Comparison of ENCODE assay signal across 8 cellular contexts in the genomic region with DNA sequence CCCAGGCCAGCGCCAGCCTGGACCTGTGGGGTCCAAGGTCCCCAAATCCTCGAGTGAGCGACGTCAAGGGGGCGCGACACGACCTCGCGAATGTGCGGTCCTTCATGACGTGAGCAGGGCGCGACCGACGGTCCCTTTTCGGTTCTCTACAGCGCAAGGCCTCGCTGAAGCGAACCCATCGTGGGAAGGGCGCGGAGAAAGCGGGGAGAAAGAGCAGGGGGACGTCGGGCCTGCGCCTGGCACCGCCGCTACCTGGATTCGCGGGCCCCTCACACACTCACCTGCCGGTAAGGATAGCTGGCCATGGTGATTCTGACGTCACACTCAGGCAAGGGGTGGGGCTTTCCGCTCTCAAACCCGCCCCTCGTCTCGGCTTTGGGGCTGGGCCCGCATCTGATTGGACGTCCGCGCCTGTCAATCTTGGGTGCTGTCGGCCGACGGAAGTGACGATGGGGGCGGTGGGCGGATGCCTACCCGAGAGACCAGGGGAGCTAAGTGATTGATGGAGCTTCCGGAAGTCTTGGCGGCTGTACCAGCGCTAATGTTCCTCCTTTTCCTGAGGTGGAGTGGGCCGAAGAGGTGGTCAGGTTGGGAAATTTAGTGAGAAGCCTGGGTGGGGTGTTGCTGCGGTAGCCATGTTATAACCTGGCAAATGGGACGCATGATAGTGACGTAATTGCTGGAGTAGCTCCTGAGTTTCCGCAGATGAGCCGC. TPM values are rescaled to one million over a fixed set of nuclear protein-coding genes. Genes with fewer than 3 reads are reported as not detected.
A peak's percentile ranks its signal among the peaks of the same experiment; 100 is the strongest.
DNase-seq lines count a peak whose midpoint lies in the region; ATAC-seq, FAIRE-seq and TF ChIP-seq lines count a peak whose summit lies in the region.

A gene with protein sequence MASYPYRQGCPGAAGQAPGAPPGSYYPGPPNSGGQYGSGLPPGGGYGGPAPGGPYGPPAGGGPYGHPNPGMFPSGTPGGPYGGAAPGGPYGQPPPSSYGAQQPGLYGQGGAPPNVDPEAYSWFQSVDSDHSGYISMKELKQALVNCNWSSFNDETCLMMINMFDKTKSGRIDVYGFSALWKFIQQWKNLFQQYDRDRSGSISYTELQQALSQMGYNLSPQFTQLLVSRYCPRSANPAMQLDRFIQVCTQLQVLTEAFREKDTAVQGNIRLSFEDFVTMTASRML (minus strand): TSS at position 317 of the 714 bp plus-strand sequence. CDS start 12 bp downstream, at position 305.

- H3K4me3 ChIP-seq in ascending aorta (peak within 1 kb of the TSS; percentile 78 to 85), right atrium auricular region (peak within 1 kb of the TSS; percentile 86 to 99), psoas muscle (peak within 1 kb of the TSS; percentile 97)

- peaks cover 21% of the 10 kb centered on the region for H3K4me1 Mint-ChIP-seq in T-helper 2 cell treated with Interferon-gamma antibody and Interleukin-4, amounts not matched to agents 5 μg/mL and 100 μg/mL, for 36 hours (ENCODE audit: low read depth)

- no peaks in the 10 kb centered on the region for H3K36me3 Mint-ChIP-seq in T-helper 2 cell treated with Interferon-gamma antibody and Interleukin-4, amounts not matched to agents 5 μg/mL and 100 μg/mL, for 36 hours (ENCODE audit: low read depth)

- intact Hi-C loops in ascending aorta (cut with DNase I) = loop anchor here (1.0 to 5.0 kb wide), 5 partner anchors 17 to 293 kb away; a partner anchor contains a TSS
- intact Hi-C loops in psoas muscle (cut with DNase I) = no loop called here

- peak within 1 kb of the TSS; percentile 95 to 97 for H3K27ac ChIP-seq in ascending aorta
- H3K27ac ChIP-seq in right atrium auricular region = peak within 1 kb of the TSS; percentile 99
- H3K27ac ChIP-seq in psoas muscle = peak within 1 kb of the TSS; percentile 100

- H3K9me3 ChIP-seq in ascending aorta (no peaks in the 10 kb centered on the region), right atrium auricular region (no peaks in the 10 kb centered on the region), psoas muscle (no peaks in the 10 kb centered on the region)

- 0 to 1% (median 1%) methylated on average over 55 to 56 of the region's 56 CpGs for WGBS in psoas muscle, 3 donors

- H3K9me3 Mint-ChIP-seq in T-helper 2 cell treated with Interferon-gamma antibody and Interleukin-4, amounts not matched to agents 5 μg/mL and 100 μg/mL, for 36 hours = no peaks in the 10 kb centered on the region

- H3K4me1 ChIP-seq in ascending aorta (peaks cover 10 to 53% of the 10 kb centered on the region in 2 donors), right atrium auricular region (peaks cover 0 to 64% of the 10 kb centered on the region in 2 donors), psoas muscle (peaks cover 51% of the 10 kb centered on the region)

- H3K27ac Mint-ChIP-seq in T-helper 2 cell treated with Interferon-gamma antibody and Interleukin-4, amounts not matched to agents 5 μg/mL and 100 μg/mL, for 36 hours = peak within 1 kb of the TSS; percentile 100

- peak within 1 kb of the TSS; percentile 99 for H3K4me3 Mint-ChIP-seq in T-helper 2 cell treated with Interferon-gamma antibody and Interleukin-4, amounts not matched to agents 5 μg/mL and 100 μg/mL, for 36 hours

- H3K27me3 ChIP-seq in ascending aorta = no peaks in the 10 kb centered on the region
- no peaks in the 10 kb centered on the region for H3K27me3 ChIP-seq in right atrium auricular region
- H3K27me3 ChIP-seq in psoas muscle (ENCODE audit: insufficient read depth in 3 of 3, low read length in 2 of 3) = no peaks in the 10 kb centered on the region

- DNase-seq in NCI-H1930 (lab: John Stamatoyannopoulos, UW) = peak; percentile 96 to 97
- DNase-seq in T-helper 2 cell treated with Interferon-gamma antibody and Interleukin-4, amounts not matched to agents 5 μg/mL and 100 μg/mL, for 36 hours (ENCODE audit: low spot score) = peak; percentile 98
- peak; percentile 93 to 99 for DNase-seq in ascending aorta (ENCODE audit: low spot score in 2 of 2)
- DNase-seq in right atrium auricular region (ENCODE audit: low spot score) = peak; percentile 99
- DNase-seq in psoas muscle = peak; percentile 99 to 100
- peak; percentile 100 for DNase-seq in urothelium cell line (ENCODE audit: low spot score)

- H3K27me3 Mint-ChIP-seq in T-helper 2 cell treated with Interferon-gamma antibody and Interleukin-4, amounts not matched to agents 5 μg/mL and 100 μg/mL, for 36 hours (ENCODE audit: low read depth) = no peaks in the 10 kb centered on the region

- H3K36me3 ChIP-seq in ascending aorta (no peaks in the 10 kb centered on the region), right atrium auricular region (no peaks in the 10 kb centered on the region), psoas muscle (ENCODE audit: insufficient read depth in 1 of 2, low read depth in 1 of 2) (peaks cover 0 to 6% of the 10 kb centered on the region in 2 donors)

- TF ChIP-seq CTCF in ascending aorta (IDR thresholded peaks at IDR 0.05) (no peak), right atrium auricular region (IDR thresholded peaks at IDR 0.05) (no peak), psoas muscle (IDR thresholded peaks at IDR 0.05) (no peak)

- peak; percentile 63 for ATAC-seq in GM18499 (IDR thresholded peaks at IDR 0.05; ENCODE audit: insufficient read depth, unreplicated experiment)
- peak; percentile 86 for ATAC-seq in HG02943 (IDR thresholded peaks at IDR 0.05; ENCODE audit: low read depth, unreplicated experiment)
- peak; percentile 94 to 97 (median 94) for ATAC-seq in psoas muscle

- peak; percentile 96 for FAIRE-seq in urothelium cell line (lab: Jason Lieb, UNC)

RNA-seq across cellular contexts. Expression of the gene that starts here (rescaled TPM):
- total RNA-seq in ascending aorta (340 TPM), right atrium auricular region (10 to 100 TPM; 42.9 to 66.8 TPM), psoas muscle (10 to 100 TPM; 22.1 to 43.1 (median 29.7) TPM)
- 10 to 100 TPM; 29.5 to 57.4 (median 30.7) TPM for polyA plus RNA-seq in psoas muscle

Comparison
In these comparisons a context has a peak if more than half of its experiments do, and no peak if none do; other contexts are left out.
1. Peak in every context shown above with its lines: DNase-seq, ATAC-seq, H3K4me3 ChIP-seq and H3K27ac ChIP-seq.